1 cellular context compared by ENCODE assay signal in the genomic region with DNA sequence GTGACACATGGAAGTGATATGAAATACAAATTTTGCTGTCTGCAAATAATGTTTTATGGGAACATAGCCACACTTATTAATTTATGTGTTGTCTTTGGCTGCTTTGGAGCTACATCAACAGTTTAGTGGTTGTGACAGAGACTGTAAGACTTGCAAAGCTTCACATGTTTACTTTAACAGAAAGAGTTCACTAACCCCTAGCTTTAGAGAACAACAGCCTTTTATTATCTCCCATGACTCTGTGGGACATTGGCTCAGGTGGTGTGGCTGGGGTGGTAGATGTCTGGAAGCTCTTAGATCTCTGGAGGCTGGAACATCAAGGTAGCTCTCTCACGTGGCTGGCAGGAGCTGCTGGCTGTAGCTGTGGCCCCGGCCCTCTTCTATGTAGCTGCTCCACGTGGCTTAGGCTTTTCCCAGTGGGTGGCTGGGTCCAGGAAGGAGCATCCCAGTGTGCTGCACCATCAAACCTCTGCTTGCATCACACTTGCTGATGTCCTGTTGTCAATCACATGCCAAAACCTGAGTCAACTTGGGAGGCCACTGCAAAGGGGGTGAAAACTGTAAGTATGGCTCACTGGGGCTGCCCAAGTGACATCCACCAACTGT. TPM values are rescaled to one million over a fixed set of nuclear protein-coding genes. Genes with fewer than 3 reads are reported as not detected.
"Had no signal": no experiment of that assay in that cellular context is flagged by ENCODE, and none has a peak within 500 bp of the region (broad histone marks: within the 10 kb centered on the region; RNA-seq: fewer than 3 reads in every experiment).

No MANE protein-coding gene starts in this region.

RNA-seq across cellular contexts. Expression of a gene that starts 59.4 kb away (rescaled TPM):
- total RNA-seq: T-helper 2 cell treated with Interferon-gamma antibody and Interleukin-4, amounts not matched to agents 100 ng/mL and 5 ng/mL, for 36 hours had no signal
